Comparison of ENCODE assay signal across 18 cellular contexts in the genomic region with DNA sequence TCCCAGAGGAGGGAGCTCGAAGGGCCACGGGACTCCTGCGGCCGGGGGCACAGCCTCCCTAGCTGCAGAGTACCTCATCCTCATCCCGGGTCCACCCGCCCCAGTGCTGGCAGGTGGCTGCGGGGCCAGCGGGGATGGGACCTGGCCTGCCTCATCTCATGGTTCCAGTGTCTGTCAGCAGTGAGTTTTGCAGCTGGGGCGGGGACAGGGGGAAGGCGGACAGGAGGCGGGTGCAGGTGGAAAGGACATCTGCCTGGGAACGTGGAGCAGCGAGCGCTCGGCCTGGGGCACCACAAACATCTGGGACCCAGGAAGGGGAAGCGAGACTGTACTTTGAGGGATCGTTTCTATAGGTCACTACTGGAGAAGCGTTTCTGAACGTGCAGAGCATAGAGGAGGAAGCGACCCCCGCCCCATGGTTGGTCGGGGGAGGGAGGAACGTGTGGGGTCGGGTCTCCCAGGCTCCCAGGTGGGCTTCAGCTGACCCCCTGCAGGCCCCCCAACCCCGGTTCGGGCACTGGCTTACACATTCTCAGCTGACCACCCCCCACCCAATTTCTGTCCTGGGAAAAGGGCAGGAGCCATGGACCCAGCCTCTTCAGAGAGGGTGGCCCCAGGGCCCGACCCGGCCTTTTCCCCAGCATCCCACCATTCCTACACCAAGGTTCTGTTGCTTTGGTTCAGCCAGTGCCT. TPM values are rescaled to one million over a fixed set of nuclear protein-coding genes. Genes with fewer than 3 reads are reported as not detected.
DNase-seq lines count a peak whose midpoint lies in the region; ATAC-seq, FAIRE-seq and TF ChIP-seq lines count a peak whose summit lies in the region.
"Had no signal": no experiment of that assay in that cellular context is flagged by ENCODE, and none has a peak within 500 bp of the region (broad histone marks: within the 10 kb centered on the region; RNA-seq: fewer than 3 reads in every experiment).

No MANE protein-coding gene starts in this region.

- peaks cover 31% of the 10 kb centered on the region for H3K4me1 Mint-ChIP-seq in GM23338
- H3K4me1 Mint-ChIP-seq in neural crest cell: peaks cover 30% of the 10 kb centered on the region
- peaks cover 7% of the 10 kb centered on the region for H3K4me1 Mint-ChIP-seq in stimulated activated effector memory CD8-positive, alpha-beta T cell treated with anti-CD3 and anti-CD28 coated beads, Interleukin-12 subunit alpha, Interleukin-12 subunit beta, amount 100 ng/mL, for 72 hours
- H3K4me1 Mint-ChIP-seq: activated naive CD8-positive, alpha-beta T cell treated with anti-CD3 and anti-CD28 coated beads, Interleukin-2, amount 10 ng/mL, durations not matched to agents 7 days and 5 days; T-helper 17 cell had no signal

- H3K27ac Mint-ChIP-seq in GM23338: no peak overlapping the region; the same call in 1 of the 2 replicates
- H3K27ac Mint-ChIP-seq in neural crest cell (ENCODE audit: unreplicated experiment): no peak overlapping the region
- no peak overlapping the region for H3K27ac Mint-ChIP-seq in stimulated activated effector memory CD8-positive, alpha-beta T cell treated with anti-CD3 and anti-CD28 coated beads, Interleukin-12 subunit alpha, Interleukin-12 subunit beta, amount 100 ng/mL, for 72 hours
- H3K27ac Mint-ChIP-seq: activated naive CD8-positive, alpha-beta T cell treated with anti-CD3 and anti-CD28 coated beads, Interleukin-2, amount 10 ng/mL, durations not matched to agents 7 days and 5 days; memory B cell; T-helper 17 cell had no signal

- 0 out of 2 replicates have a peak, but pooled peaks cover 4% of the 10 kb centered on the region for H3F3A ChIP-seq in GM23338 (replicated peaks; ENCODE audit: low read depth)

- RAD21 ChIA-PET in GM12878 (lab: Charles Lee; ENCODE audit: unreplicated experiment): interaction anchor here (1.4 kb wide), 1 partner anchor 69 kb away, joined by 3 read pairs; no protein-coding TSS in a partner anchor

- ATAC-seq in GM23338 (peak; percentile 4; the same call in 2 of the 3 replicates), GM12878 (peak; percentile 20; the same call in 2 of the 3 replicates)
- ATAC-seq in stimulated activated effector memory CD8-positive, alpha-beta T cell treated with anti-CD3 and anti-CD28 coated beads, Interleukin-12 subunit alpha, Interleukin-12 subunit beta, amount 100 ng/mL, for 72 hours: no peak
- ATAC-seq: HCT116, T-helper 17 cell had no signal

- BruUV-seq in GM12878 (replicated peaks; lab: Mats Ljungman, UMichigan): no TSS peak

- H3K4me3 ChIP-seq in GM23338 (no peak overlapping the region), GM12878 (no peak overlapping the region), hepatocyte (no peak overlapping the region)
- H3K4me3 ChIP-seq: esophagus muscularis mucosa, spleen, thyroid gland had no signal

- TF ChIP-seq CTCF in GM23338 (conservative IDR thresholded peaks at IDR 0.05; ENCODE audit: low read depth in 2 of 2): no peak
- no peak for TF ChIP-seq CTCF in GM12878 (IDR thresholded peaks at IDR 0.05 in 2 of 3, conservative IDR thresholded peaks at IDR 0.05 in 1 of 3; ENCODE audit: control insufficient read depth in 2 of 3, extremely low read depth in 1 of 3, insufficient read depth in 1 of 3, low read depth in 3 of 3, low read length in 3 of 3)
- TF ChIP-seq CTCF in neural crest cell (conservative IDR thresholded peaks at IDR 0.05): no peak
- no peak for TF ChIP-seq CTCF in hepatocyte (IDR thresholded peaks at IDR 0.05; ENCODE audit: poor library complexity)

- no peak overlapping the region for H3K4me3 Mint-ChIP-seq in GM23338
- peak overlapping the region; percentile 40 for H3K4me3 Mint-ChIP-seq in neural crest cell
- H3K4me3 Mint-ChIP-seq in stimulated activated effector memory CD8-positive, alpha-beta T cell treated with anti-CD3 and anti-CD28 coated beads, Interleukin-12 subunit alpha, Interleukin-12 subunit beta, amount 100 ng/mL, for 72 hours: no peak overlapping the region
- H3K4me3 Mint-ChIP-seq: activated naive CD8-positive, alpha-beta T cell treated with anti-CD3 and anti-CD28 coated beads, Interleukin-2, amount 10 ng/mL, durations not matched to agents 7 days and 5 days; memory B cell; T-helper 17 cell had no signal

- TF ChIP-seq POLR2A in GM12878 (IDR thresholded peaks at IDR 0.05; ENCODE audit: low read depth, low read length): no peak

- H3K27ac ChIP-seq in GM23338 (ENCODE audit: low read depth) (no peak overlapping the region), GM12878 (ENCODE audit: control insufficient read depth, insufficient read depth) (no peak overlapping the region), hepatocyte (no peak overlapping the region)
- H3K27ac ChIP-seq: esophagus muscularis mucosa, thyroid gland had no signal

- no peak overlapping the region for H3K9ac ChIP-seq in GM12878 (ENCODE audit: control insufficient read depth, insufficient read depth, low read length)

- H3K27me3 Mint-ChIP-seq in GM23338 (ENCODE audit: insufficient read depth, low read depth, poor library complexity) (peaks cover 14% of the 10 kb centered on the region), neural crest cell (ENCODE audit: low read depth) (no peaks in the 10 kb centered on the region)

- 21% methylated on average over 20 of the region's 28 CpGs for WGBS in GM12878 (ENCODE audit: insufficient coverage, insufficient replicate concordance, low lambda C conversion rate, missing lambda C conversion rate)
- WGBS in hepatocyte (ENCODE audit: low lambda C conversion rate, missing lambda C conversion rate): 71% methylated on average over 19 of the region's 28 CpGs

- H3K4me2 ChIP-seq in GM23338: no peak overlapping the region
- H3K4me2 ChIP-seq in GM12878 (ENCODE audit: control insufficient read depth, insufficient read depth): no peak overlapping the region
- H3K4me2 ChIP-seq in hepatocyte: no peak overlapping the region

- TF ChIP-seq EP300 in GM12878 (IDR thresholded peaks at IDR 0.05; ENCODE audit: borderline replicate concordance in 1 of 2, control insufficient read depth in 1 of 2, low read depth in 2 of 2, low read length in 2 of 2): no peak

- SMC1A ChIA-PET in GM12878 (lab: Charles Lee; ENCODE audit: uncharacterized antibody, unreplicated experiment): no interaction called here

- FAIRE-seq in GM12878 (lab: Jason Lieb, UNC): no peak
- FAIRE-seq: GM18507 had no signal

- POLR2A ChIA-PET in GM12878 (lab: Charles Lee): no interaction called here

- no peaks in the 10 kb centered on the region for H3K79me2 ChIP-seq in GM23338 (replicated peaks; ENCODE audit: insufficient read depth)
- H3K79me2 ChIP-seq in GM12878 (ENCODE audit: control insufficient read depth, insufficient read depth, low read length): no peaks in the 10 kb centered on the region
- H3K79me2 ChIP-seq in hepatocyte: no peaks in the 10 kb centered on the region

- in situ Hi-C loops in GM12878 (cut with MboI): no loop called here

- H4K20me1 ChIP-seq in GM23338 (replicated peaks; ENCODE audit: insufficient read depth) (no peaks in the 10 kb centered on the region), GM12878 (ENCODE audit: control insufficient read depth, insufficient read depth) (no peaks in the 10 kb centered on the region), hepatocyte (ENCODE audit: insufficient read depth, poor library complexity, severe bottlenecking) (no peaks in the 10 kb centered on the region)

- peaks cover 4% of the 10 kb centered on the region; the same call in 1 of the 2 replicates for H3K4me1 ChIP-seq in GM23338 (ENCODE audit: insufficient read depth)
- no peaks in the 10 kb centered on the region for H3K4me1 ChIP-seq in GM12878 (ENCODE audit: control insufficient read depth, insufficient read depth, low read length)
- H3K4me1 ChIP-seq in hepatocyte (ENCODE audit: insufficient read depth): peaks cover 21% of the 10 kb centered on the region

- H3K9me3 ChIP-seq in GM12878 (replicated peaks; ENCODE audit: control insufficient read depth, insufficient read depth, low read length): no peaks in the 10 kb centered on the region
- H3K9me3 ChIP-seq in hepatocyte (ENCODE audit: low read depth): no peaks in the 10 kb centered on the region
- H3K9me3 ChIP-seq: esophagus muscularis mucosa, spleen, thyroid gland had no signal

- CTCF ChIA-PET in GM12878 (lab: Yijun Ruan, JAX): no interaction called here

- H3K36me3 Mint-ChIP-seq in GM23338 (ENCODE audit: low read depth) (peaks cover 6% of the 10 kb centered on the region; the same call in 2 of the 3 replicates), neural crest cell (ENCODE audit: low read depth) (no peaks in the 10 kb centered on the region)
- no peaks in the 10 kb centered on the region for H3K36me3 Mint-ChIP-seq in stimulated activated effector memory CD8-positive, alpha-beta T cell treated with anti-CD3 and anti-CD28 coated beads, Interleukin-12 subunit alpha, Interleukin-12 subunit beta, amount 100 ng/mL, for 72 hours
- H3K36me3 Mint-ChIP-seq: activated naive CD8-positive, alpha-beta T cell treated with anti-CD3 and anti-CD28 coated beads, Interleukin-2, amount 10 ng/mL, durations not matched to agents 7 days and 5 days; immature natural killer cell; memory B cell had no signal

- DNase-seq in GM23338 (ENCODE audit: low spot score) (peak; percentile 54), MV-4-11 (lab: John Stamatoyannopoulos, UW) (peak; percentile 89), GM12878 (ENCODE audit: low read depth, low spot score) (no peak), neural crest cell (ENCODE audit: low read depth, low spot score) (no peak), hepatocyte (ENCODE audit: low spot score) (no peak), AML-193 (lab: John Stamatoyannopoulos, UW) (no peak)
- no peak for DNase-seq in stimulated activated effector memory CD8-positive, alpha-beta T cell treated with anti-CD3 and anti-CD28 coated beads, Interleukin-12 subunit alpha, Interleukin-12 subunit beta, amount 100 ng/mL, for 72 hours (ENCODE audit: low spot score in 2 of 2)
- DNase-seq: activated CD4-positive, CD25-positive, alpha-beta regulatory T cell; activated naive CD8-positive, alpha-beta T cell treated with anti-CD3 and anti-CD28 coated beads, Interleukin-2, amount 10 ng/mL, durations not matched to agents 7 days and 5 days; immature natural killer cell; NCI-H82; spleen; T-helper 17 cell; thyroid gland had no signal

- H3K9me3 Mint-ChIP-seq in GM23338 (peaks cover 6% of the 10 kb centered on the region), neural crest cell (no peaks in the 10 kb centered on the region)
- H3K9me3 Mint-ChIP-seq in stimulated activated effector memory CD8-positive, alpha-beta T cell treated with anti-CD3 and anti-CD28 coated beads, Interleukin-12 subunit alpha, Interleukin-12 subunit beta, amount 100 ng/mL, for 72 hours: peaks cover 2% of the 10 kb centered on the region
- H3K9me3 Mint-ChIP-seq: activated naive CD8-positive, alpha-beta T cell treated with anti-CD3 and anti-CD28 coated beads, Interleukin-2, amount 10 ng/mL, durations not matched to agents 7 days and 5 days; immature natural killer cell had no signal

- H3K27me3 ChIP-seq in GM23338 (ENCODE audit: insufficient read depth): no peaks in the 10 kb centered on the region
- H3K27me3 ChIP-seq in GM12878 (replicated peaks in 1 of 2; ENCODE audit: control insufficient read depth in 2 of 2, insufficient read depth in 2 of 2, low read length in 1 of 2): peaks cover 0 to 2% of the 10 kb centered on the region in 2 experiments; a peak in 2 of 4 replicates
- H3K27me3 ChIP-seq in hepatocyte: no peaks in the 10 kb centered on the region
- H3K27me3 ChIP-seq: thyroid gland had no signal

- H3K36me3 ChIP-seq in GM23338 (ENCODE audit: insufficient read depth): no peaks in the 10 kb centered on the region
- no peaks in the 10 kb centered on the region for H3K36me3 ChIP-seq in GM12878 (ENCODE audit: control insufficient read depth in 2 of 2, insufficient read depth in 2 of 2, low read length in 1 of 2)
- no peaks in the 10 kb centered on the region for H3K36me3 ChIP-seq in hepatocyte (replicated peaks; ENCODE audit: insufficient read depth, low read depth)
- H3K36me3 ChIP-seq: esophagus muscularis mucosa, spleen, thyroid gland had no signal

- H2AFZ ChIP-seq in GM23338: no peak overlapping the region
- no peak overlapping the region for H2AFZ ChIP-seq in GM12878 (ENCODE audit: control insufficient read depth, low read depth, low read length)
- no peak overlapping the region for H2AFZ ChIP-seq in hepatocyte

- TF ChIP-seq RAD21 in GM12878 (IDR thresholded peaks at IDR 0.05; ENCODE audit: insufficient read depth, low read depth, low read length): no peak

- intact Hi-C loops in GM12878 (cut with micrococcal nuclease; ENCODE audit: unreplicated experiment): no loop called here

- no peaks in the 10 kb centered on the region for H3K9me2 ChIP-seq in GM23338 (ENCODE audit: insufficient read depth)
- no peaks in the 10 kb centered on the region for H3K9me2 ChIP-seq in hepatocyte (replicated peaks; ENCODE audit: insufficient read depth)

RNA-seq across cellular contexts. Expression of gene NOTCH1, which starts 56.5 kb away (rescaled TPM):
- total RNA-seq in GM23338 (2014; rRNA removed; shearing (Covaris generic)): 78.7 and 97.2 TPM in 2 replicates
- 9.9 and 10.3 TPM in 2 replicates for polyA plus RNA-seq in GM23338 (2016; fragmentation: Nextera tagmentation; extraction: Ambion mirVana)
- total RNA-seq in GM12878 (2013; cell fraction: nucleolus; rRNA removed): 114 and 132 TPM in 2 replicates
- total RNA-seq in GM12878 (2014; rRNA removed): 6.9 and 9.7 TPM in 2 replicates
- total RNA-seq in GM12878 (2014; rRNA removed; fragmentation: Illumina TruSeq; extraction: Trizol): 1.8 and 2.5 TPM in 2 replicates
- total RNA-seq in GM12878 (2021): 38.6 and 40.0 TPM in 2 replicates
- 2.6 TPM for polyA plus RNA-seq in GM12878 (2011; ENCODE audit: low read depth)
- 1.4 TPM in 2 replicates for polyA plus RNA-seq in GM12878 (2011; rRNA removed)
- 4.7 and 4.9 TPM in 2 replicates for polyA plus RNA-seq in GM12878 (2011; cell fraction: cytosol; rRNA removed)
- 31.3 and 51.1 TPM in 2 replicates for polyA plus RNA-seq in GM12878 (2011; cell fraction: nucleus; rRNA removed)
- polyA plus RNA-seq in GM12878 (2012): 7.3 and 8.7 TPM in 2 replicates
- polyA plus RNA-seq in GM12878 (2014; fragmentation: Illumina TruSeq; extraction: Trizol): 1.1 and 2.7 TPM in 2 replicates
- under 1 TPM; 0.02 to 0.24 TPM for polyA plus RNA-seq in GM12878 (2014; fragmentation: Nextera tagmentation; extraction: Ambion mirVana)
- polyA plus RNA-seq in GM12878 (2014; rRNA removed): 12.4 and 12.7 TPM in 2 replicates
- 1 to 10 TPM; 4.7 to 6.8 TPM for polyA plus RNA-seq in GM12878 (2016; fragmentation: Nextera tagmentation; extraction: Ambion mirVana)
- 4.2 and 12.3 TPM in 2 replicates for polyA minus RNA-seq in GM12878 (2011; rRNA and poly(A)+ RNA removed)
- polyA minus RNA-seq in GM12878 (2011; cell fraction: cytosol; rRNA and poly(A)+ RNA removed): 20.2 and 32.2 TPM in 2 replicates
- 14.4 and 23.8 TPM in 2 replicates for polyA minus RNA-seq in GM12878 (2011; cell fraction: nucleus; rRNA and poly(A)+ RNA removed)
- total RNA-seq in neural crest cell: 99.0 and 99.7 TPM in 2 replicates
- 4.3 and 6.5 TPM in 2 replicates for total RNA-seq in hepatocyte
- polyA plus RNA-seq in hepatocyte: 5.3 and 8.3 TPM in 2 replicates

Comparison
In these comparisons a context has a peak if more than half of its experiments do, and no peak if none do; other contexts are left out.
1. DNase-seq: peak in GM23338 (single experiment) and MV-4-11 (single experiment); none in GM12878 (single experiment), neural crest cell (single experiment), hepatocyte (single experiment), stimulated activated effector memory CD8-positive, alpha-beta T cell treated with anti-CD3 and anti-CD28 coated beads, Interleukin-12 subunit alpha, Interleukin-12 subunit beta, amount 100 ng/mL, for 72 hours (0 of 2) and AML-193 (0 of 2).